Comparison of ENCODE assay signal across 1 cellular context in the genomic region with DNA sequence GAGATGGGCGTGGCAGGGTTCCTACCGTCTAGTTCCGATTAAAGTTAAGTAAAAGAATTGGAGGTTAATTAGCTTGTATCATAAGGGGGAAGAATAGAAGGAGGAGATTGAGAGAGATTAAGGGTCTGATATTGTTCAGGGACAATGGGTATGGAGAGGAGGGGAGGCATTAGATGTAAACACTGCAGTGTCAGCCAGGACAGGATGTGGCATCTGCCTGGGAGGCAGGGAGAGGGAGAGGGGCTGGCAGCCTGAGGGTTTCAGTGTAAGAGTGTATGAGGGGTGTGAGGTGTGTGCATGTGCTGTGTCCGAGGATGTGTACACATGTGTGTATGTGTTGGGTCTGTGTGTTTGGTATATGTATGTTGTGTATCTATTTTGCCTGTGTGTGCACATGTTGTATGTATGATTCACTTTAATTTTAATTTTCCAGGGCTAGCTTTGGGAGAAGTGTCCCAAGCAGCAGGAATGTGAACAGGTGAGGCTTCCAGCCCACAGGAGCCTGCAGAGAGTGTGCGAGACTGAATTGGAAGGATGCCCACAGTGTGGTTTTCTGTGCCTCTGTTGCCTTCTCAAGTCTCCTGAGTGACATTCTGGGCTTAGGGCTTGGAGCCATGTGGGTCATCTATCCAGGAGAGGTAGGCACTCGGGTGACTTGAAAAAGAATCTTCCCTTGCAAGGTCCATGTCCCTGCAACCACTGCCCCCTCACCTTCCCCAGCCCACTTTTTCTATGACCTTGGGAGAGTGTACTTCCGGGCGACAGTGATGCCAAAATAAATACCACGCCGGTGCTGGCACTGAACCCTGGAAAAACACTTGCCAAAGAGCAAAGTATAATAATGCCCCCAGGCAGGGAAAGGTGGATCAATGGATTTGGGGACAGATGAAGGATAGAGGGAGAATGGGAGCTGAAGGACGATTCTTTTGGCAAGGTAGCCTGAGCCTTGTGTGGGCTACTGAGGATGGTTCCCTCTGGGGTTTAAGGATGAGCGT.
TF ChIP-seq lines count a peak whose summit lies in the region.

No MANE protein-coding gene starts in this region.

TF ChIP-seq in GM23338, 12 proteins besides CTCF, POLR2A, EP300 and RAD21:
- TF ChIP-seq EZH2phosphoT487 (IDR thresholded peaks at IDR 0.05; ENCODE audit: unreplicated experiment) (no peak), NANOG (IDR thresholded peaks at IDR 0.05; ENCODE audit: borderline replicate concordance) (no peak), CREB1 (CRISPR knock-in tag; IDR thresholded peaks at IDR 0.05; ENCODE audit: low read depth) (no peak), JUNB (IDR thresholded peaks at IDR 0.05; ENCODE audit: unreplicated experiment) (no peak), EZH2 (IDR thresholded peaks at IDR 0.05; ENCODE audit: low read depth, unreplicated experiment) (no peak), STAT1 (IDR thresholded peaks at IDR 0.05; ENCODE audit: unreplicated experiment) (no peak), ZNF114 (CRISPR knock-in tag; IDR thresholded peaks at IDR 0.05) (no peak), ZNF331 (CRISPR knock-in tag; IDR thresholded peaks at IDR 0.05; ENCODE audit: low read depth) (no peak), POLR2AphosphoS5 (IDR thresholded peaks at IDR 0.05; ENCODE audit: low read depth) (no peak)
- TF ChIP-seq, protein P1, sequence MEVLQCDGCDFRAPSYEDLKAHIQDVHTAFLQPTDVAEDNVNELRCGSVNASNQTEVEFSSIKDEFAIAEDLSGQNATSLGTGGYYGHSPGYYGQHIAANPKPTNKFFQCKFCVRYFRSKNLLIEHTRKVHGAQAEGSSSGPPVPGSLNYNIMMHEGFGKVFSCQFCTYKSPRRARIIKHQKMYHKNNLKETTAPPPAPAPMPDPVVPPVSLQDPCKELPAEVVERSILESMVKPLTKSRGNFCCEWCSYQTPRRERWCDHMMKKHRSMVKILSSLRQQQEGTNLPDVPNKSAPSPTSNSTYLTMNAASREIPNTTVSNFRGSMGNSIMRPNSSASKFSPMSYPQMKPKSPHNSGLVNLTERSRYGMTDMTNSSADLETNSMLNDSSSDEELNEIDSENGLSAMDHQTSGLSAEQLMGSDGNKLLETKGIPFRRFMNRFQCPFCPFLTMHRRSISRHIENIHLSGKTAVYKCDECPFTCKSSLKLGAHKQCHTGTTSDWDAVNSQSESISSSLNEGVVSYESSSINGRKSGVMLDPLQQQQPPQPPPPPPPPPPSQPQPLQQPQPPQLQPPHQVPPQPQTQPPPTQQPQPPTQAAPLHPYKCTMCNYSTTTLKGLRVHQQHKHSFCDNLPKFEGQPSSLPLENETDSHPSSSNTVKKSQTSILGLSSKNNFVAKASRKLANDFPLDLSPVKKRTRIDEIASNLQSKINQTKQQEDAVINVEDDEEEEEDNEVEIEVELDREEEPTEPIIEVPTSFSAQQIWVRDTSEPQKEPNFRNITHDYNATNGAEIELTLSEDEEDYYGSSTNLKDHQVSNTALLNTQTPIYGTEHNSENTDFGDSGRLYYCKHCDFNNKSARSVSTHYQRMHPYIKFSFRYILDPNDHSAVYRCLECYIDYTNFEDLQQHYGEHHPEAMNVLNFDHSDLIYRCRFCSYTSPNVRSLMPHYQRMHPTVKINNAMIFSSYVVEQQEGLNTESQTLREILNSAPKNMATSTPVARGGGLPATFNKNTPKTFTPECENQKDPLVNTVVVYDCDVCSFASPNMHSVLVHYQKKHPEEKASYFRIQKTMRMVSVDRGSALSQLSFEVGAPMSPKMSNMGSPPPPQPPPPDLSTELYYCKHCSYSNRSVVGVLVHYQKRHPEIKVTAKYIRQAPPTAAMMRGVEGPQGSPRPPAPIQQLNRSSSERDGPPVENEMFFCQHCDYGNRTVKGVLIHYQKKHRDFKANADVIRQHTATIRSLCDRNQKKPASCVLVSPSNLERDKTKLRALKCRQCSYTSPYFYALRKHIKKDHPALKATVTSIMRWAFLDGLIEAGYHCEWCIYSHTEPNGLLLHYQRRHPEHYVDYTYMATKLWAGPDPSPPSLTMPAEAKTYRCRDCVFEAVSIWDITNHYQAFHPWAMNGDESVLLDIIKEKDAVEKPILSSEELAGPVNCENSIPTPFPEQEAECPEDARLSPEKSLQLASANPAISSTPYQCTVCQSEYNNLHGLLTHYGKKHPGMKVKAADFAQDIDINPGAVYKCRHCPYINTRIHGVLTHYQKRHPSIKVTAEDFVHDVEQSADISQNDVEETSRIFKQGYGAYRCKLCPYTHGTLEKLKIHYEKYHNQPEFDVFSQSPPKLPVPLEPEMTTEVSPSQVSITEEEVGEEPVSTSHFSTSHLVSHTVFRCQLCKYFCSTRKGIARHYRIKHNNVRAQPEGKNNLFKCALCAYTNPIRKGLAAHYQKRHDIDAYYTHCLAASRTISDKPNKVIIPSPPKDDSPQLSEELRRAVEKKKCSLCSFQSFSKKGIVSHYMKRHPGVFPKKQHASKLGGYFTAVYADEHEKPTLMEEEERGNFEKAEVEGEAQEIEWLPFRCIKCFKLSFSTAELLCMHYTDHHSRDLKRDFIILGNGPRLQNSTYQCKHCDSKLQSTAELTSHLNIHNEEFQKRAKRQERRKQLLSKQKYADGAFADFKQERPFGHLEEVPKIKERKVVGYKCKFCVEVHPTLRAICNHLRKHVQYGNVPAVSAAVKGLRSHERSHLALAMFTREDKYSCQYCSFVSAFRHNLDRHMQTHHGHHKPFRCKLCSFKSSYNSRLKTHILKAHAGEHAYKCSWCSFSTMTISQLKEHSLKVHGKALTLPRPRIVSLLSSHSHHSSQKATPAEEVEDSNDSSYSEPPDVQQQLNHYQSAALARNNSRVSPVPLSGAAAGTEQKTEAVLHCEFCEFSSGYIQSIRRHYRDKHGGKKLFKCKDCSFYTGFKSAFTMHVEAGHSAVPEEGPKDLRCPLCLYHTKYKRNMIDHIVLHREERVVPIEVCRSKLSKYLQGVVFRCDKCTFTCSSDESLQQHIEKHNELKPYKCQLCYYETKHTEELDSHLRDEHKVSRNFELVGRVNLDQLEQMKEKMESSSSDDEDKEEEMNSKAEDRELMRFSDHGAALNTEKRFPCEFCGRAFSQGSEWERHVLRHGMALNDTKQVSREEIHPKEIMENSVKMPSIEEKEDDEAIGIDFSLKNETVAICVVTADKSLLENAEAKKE (CRISPR knock-in tag; IDR thresholded peaks at IDR 0.05), result no peak
- TF ChIP-seq, protein P2, sequence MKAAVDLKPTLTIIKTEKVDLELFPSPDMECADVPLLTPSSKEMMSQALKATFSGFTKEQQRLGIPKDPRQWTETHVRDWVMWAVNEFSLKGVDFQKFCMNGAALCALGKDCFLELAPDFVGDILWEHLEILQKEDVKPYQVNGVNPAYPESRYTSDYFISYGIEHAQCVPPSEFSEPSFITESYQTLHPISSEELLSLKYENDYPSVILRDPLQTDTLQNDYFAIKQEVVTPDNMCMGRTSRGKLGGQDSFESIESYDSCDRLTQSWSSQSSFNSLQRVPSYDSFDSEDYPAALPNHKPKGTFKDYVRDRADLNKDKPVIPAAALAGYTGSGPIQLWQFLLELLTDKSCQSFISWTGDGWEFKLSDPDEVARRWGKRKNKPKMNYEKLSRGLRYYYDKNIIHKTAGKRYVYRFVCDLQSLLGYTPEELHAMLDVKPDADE (IDR thresholded peaks at IDR 0.05), result no peak
- TF ChIP-seq, protein P3, sequence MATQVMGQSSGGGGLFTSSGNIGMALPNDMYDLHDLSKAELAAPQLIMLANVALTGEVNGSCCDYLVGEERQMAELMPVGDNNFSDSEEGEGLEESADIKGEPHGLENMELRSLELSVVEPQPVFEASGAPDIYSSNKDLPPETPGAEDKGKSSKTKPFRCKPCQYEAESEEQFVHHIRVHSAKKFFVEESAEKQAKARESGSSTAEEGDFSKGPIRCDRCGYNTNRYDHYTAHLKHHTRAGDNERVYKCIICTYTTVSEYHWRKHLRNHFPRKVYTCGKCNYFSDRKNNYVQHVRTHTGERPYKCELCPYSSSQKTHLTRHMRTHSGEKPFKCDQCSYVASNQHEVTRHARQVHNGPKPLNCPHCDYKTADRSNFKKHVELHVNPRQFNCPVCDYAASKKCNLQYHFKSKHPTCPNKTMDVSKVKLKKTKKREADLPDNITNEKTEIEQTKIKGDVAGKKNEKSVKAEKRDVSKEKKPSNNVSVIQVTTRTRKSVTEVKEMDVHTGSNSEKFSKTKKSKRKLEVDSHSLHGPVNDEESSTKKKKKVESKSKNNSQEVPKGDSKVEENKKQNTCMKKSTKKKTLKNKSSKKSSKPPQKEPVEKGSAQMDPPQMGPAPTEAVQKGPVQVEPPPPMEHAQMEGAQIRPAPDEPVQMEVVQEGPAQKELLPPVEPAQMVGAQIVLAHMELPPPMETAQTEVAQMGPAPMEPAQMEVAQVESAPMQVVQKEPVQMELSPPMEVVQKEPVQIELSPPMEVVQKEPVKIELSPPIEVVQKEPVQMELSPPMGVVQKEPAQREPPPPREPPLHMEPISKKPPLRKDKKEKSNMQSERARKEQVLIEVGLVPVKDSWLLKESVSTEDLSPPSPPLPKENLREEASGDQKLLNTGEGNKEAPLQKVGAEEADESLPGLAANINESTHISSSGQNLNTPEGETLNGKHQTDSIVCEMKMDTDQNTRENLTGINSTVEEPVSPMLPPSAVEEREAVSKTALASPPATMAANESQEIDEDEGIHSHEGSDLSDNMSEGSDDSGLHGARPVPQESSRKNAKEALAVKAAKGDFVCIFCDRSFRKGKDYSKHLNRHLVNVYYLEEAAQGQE (IDR thresholded peaks at IDR 0.05; ENCODE audit: unreplicated experiment), result no peak
